In the genomic region with DNA sequence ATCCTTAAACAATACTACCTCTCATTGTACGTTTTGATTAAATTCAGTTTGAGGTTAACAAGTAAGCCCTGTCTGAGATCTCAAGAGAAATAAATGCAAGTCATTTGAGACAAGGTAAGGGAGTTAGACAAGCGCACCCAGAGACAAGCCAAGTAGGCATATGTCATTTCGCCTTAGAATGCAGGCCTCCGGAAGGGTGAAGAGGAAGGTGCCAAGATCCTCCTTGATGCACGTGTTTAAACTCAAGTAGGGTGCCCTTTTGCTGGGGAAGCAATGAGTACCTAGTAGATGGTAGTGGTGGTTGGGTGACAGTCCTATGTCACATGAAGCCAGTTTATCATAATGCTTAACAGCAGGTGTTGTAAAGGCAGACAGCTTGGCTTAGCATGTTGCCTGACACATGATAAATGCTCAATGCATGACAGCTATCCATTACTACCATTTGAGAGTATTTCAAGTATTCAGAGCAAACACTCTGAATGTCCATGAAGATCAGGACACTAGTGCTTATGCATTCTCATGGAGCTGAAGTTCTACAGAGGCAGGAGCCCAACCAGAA, we compare ENCODE assay signal across 13 cellular contexts.
DNase-seq lines count a peak whose midpoint lies in the region; ATAC-seq and TF ChIP-seq lines count a peak whose summit lies in the region.
"Had no signal": no experiment of that assay in that cellular context is flagged by ENCODE, and none has a peak within 500 bp of the region (broad histone marks: within the 10 kb centered on the region; RNA-seq: fewer than 3 reads in every experiment).

No MANE protein-coding gene starts in this region.

- WGBS in esophagus squamous epithelium, 2 donors, result 65 to 77% methylated on average over 5 of the region's 5 CpGs
- 90 to 95% (median 94%) methylated on average over 5 of the region's 5 CpGs for WGBS in ovary, 3 donors

- H3K9me3 Mint-ChIP-seq in endothelial cell (ENCODE audit: unreplicated experiment), result no peaks in the 10 kb centered on the region
- H3K9me3 Mint-ChIP-seq: activated T-helper 1 cell treated with anti-CD3 and anti-CD28 coated beads, Interleukin-12 subunit alpha, Interleukin-12 subunit beta, Interleukin-2, Interleukin-4 antibody, amounts not matched to agents 30 ng/mL and 10 ng/mL and 1 ng/mL, durations not matched to agents 14 hours and 24 hours and 36 hours had no signal

- no peaks in the 10 kb centered on the region for H3K27me3 ChIP-seq in DOHH2 (ENCODE audit: control insufficient read depth, low read length)
- H3K27me3 ChIP-seq in esophagus squamous epithelium, result no peaks in the 10 kb centered on the region
- no peaks in the 10 kb centered on the region for H3K27me3 ChIP-seq in ovary
- H3K27me3 ChIP-seq: pancreas had no signal

- no peaks in the 10 kb centered on the region for H3K36me3 ChIP-seq in DOHH2 (ENCODE audit: control insufficient read depth, low read length)
- H3K36me3 ChIP-seq in esophagus squamous epithelium, result no peaks in the 10 kb centered on the region
- no peaks in the 10 kb centered on the region for H3K36me3 ChIP-seq in ovary
- H3K36me3 ChIP-seq: pancreas had no signal

- no peaks in the 10 kb centered on the region for H3K4me1 Mint-ChIP-seq in endothelial cell (ENCODE audit: unreplicated experiment)

- intact Hi-C loops in esophagus squamous epithelium (cut with DNase I), result no loop called here
- intact Hi-C loops in ovary (cut with DNase I), result no loop called here

- no peak for TF ChIP-seq POLR2A in esophagus squamous epithelium (IDR thresholded peaks at IDR 0.05)
- no peak for TF ChIP-seq POLR2A in ovary (IDR thresholded peaks at IDR 0.05)

- no peaks in the 10 kb centered on the region for H3F3A ChIP-seq in DOHH2 (ENCODE audit: control insufficient read depth, insufficient read depth)

- no peak overlapping the region for H3K4me3 Mint-ChIP-seq in endothelial cell (ENCODE audit: unreplicated experiment)
- H3K4me3 Mint-ChIP-seq: activated T-helper 1 cell treated with anti-CD3 and anti-CD28 coated beads, Interleukin-12 subunit alpha, Interleukin-12 subunit beta, Interleukin-2, Interleukin-4 antibody, amounts not matched to agents 30 ng/mL and 10 ng/mL and 1 ng/mL, durations not matched to agents 14 hours and 24 hours and 36 hours had no signal

- no peaks in the 10 kb centered on the region for H3K9me3 ChIP-seq in DOHH2 (ENCODE audit: control insufficient read depth, insufficient read depth, low read length)
- H3K9me3 ChIP-seq in esophagus squamous epithelium, result no peaks in the 10 kb centered on the region
- H3K9me3 ChIP-seq in ovary, result no peaks in the 10 kb centered on the region
- H3K9me3 ChIP-seq: pancreas had no signal

- peak; percentile 7 for DNase-seq in NCI-H510A (lab: John Stamatoyannopoulos, UW)
- DNase-seq in esophagus squamous epithelium (lab: John Stamatoyannopoulos, UW), result no peak
- DNase-seq in ovary, result no peak
- DNase-seq in endothelial cell (ENCODE audit: low spot score), result no peak
- DNase-seq: activated CD4-positive, alpha-beta T cell treated with anti-CD3 and anti-CD28 coated beads, Interleukin-2, amount 50 U/mL, for 48 hours; kidney had no signal

- TF ChIP-seq CTCF in DOHH2 (IDR thresholded peaks at IDR 0.05; ENCODE audit: low read depth, low read length, poor library complexity, severe bottlenecking), result no peak
- no peak for TF ChIP-seq CTCF in esophagus squamous epithelium (IDR thresholded peaks at IDR 0.05)
- no peak for TF ChIP-seq CTCF in ovary (IDR thresholded peaks at IDR 0.05)
- no peak for TF ChIP-seq CTCF in endothelial cell (IDR thresholded peaks at IDR 0.05; ENCODE audit: unreplicated experiment)

- no peak overlapping the region for H3K27ac Mint-ChIP-seq in endothelial cell (ENCODE audit: unreplicated experiment)
- H3K27ac Mint-ChIP-seq: activated T-helper 1 cell treated with anti-CD3 and anti-CD28 coated beads, Interleukin-12 subunit alpha, Interleukin-12 subunit beta, Interleukin-2, Interleukin-4 antibody, amounts not matched to agents 30 ng/mL and 10 ng/mL and 1 ng/mL, durations not matched to agents 14 hours and 24 hours and 36 hours had no signal

- H3K79me2 ChIP-seq in DOHH2 (ENCODE audit: control insufficient read depth, low read length), result no peaks in the 10 kb centered on the region

- peak; percentile 13 for ATAC-seq in GM19324 (IDR thresholded peaks at IDR 0.05; ENCODE audit: low FRiP score, unreplicated experiment)
- peak; percentile 14 for ATAC-seq in HG03025 (IDR thresholded peaks at IDR 0.05; ENCODE audit: low FRiP score, unreplicated experiment)
- ATAC-seq in HG02623 (IDR thresholded peaks at IDR 0.05; ENCODE audit: unreplicated experiment), result no peak
- ATAC-seq: pancreas, SK-N-SH treated with all-trans-retinoic acid at 6 μM for 48 hours had no signal

- H3K27ac ChIP-seq in DOHH2 (ENCODE audit: low read depth, low read length), result 0 out of 2 replicates have a peak overlapping the region, but pooled peaks have one; percentile 3
- peak overlapping the region in 1 of 4 donors; percentile 21 for H3K27ac ChIP-seq in esophagus squamous epithelium
- no peak overlapping the region for H3K27ac ChIP-seq in ovary
- H3K27ac ChIP-seq: pancreas had no signal

- no peak for TF ChIP-seq EP300 in ovary (IDR thresholded peaks at IDR 0.05)

- H3K4me3 ChIP-seq in DOHH2 (ENCODE audit: low read length) (no peak overlapping the region), esophagus squamous epithelium (no peak overlapping the region), ovary (no peak overlapping the region)
- H3K4me3 ChIP-seq: pancreas had no signal

- peak overlapping the region; percentile 31; the same call in 1 of the 2 replicates for H3K4me2 ChIP-seq in DOHH2 (ENCODE audit: low read length)

- H4K20me1 ChIP-seq in DOHH2 (ENCODE audit: control insufficient read depth, insufficient read depth, low read depth, low read length), result no peaks in the 10 kb centered on the region

- no peaks in the 10 kb centered on the region for H3K36me3 Mint-ChIP-seq in endothelial cell (ENCODE audit: low read depth, unreplicated experiment)

- H3K27me3 Mint-ChIP-seq in endothelial cell (ENCODE audit: unreplicated experiment), result peaks cover 3% of the 10 kb centered on the region

- no peaks in the 10 kb centered on the region for H3K9me2 ChIP-seq in DOHH2 (replicated peaks; ENCODE audit: control insufficient read depth, low read length)

- H3K4me1 ChIP-seq in DOHH2 (ENCODE audit: control insufficient read depth, low read length) (peaks cover 34% of the 10 kb centered on the region), esophagus squamous epithelium (no peaks in the 10 kb centered on the region), ovary (ENCODE audit: insufficient read depth) (no peaks in the 10 kb centered on the region)
- H3K4me1 ChIP-seq: pancreas had no signal
